ENCODE assay signal across 24 cellular contexts in genomic region chr13:91724591-91724990, GRCh38.
DNase-seq lines count a peak whose midpoint lies in the region; ATAC-seq, FAIRE-seq and TF ChIP-seq lines count a peak whose summit lies in the region.
"Had no signal": no experiment of that assay in that cellular context is flagged by ENCODE, and none has a peak within 500 bp of the region (broad histone marks: within the 10 kb centered on the region; RNA-seq: fewer than 3 reads in every experiment).

No MANE protein-coding gene starts in this region.

- in situ Hi-C loops in Caki2 (cut with HindIII; ENCODE audit: low pct_unique_long_range_greater_than_20kb, low sequenced_read_pairs): no loop called here
- in situ Hi-C loops in GM23248 (cut with MboI): no loop called here

- intact Hi-C loops in adrenal gland (cut with DNase I) (no loop called here), ovary (cut with DNase I) (no loop called here), natural killer cell (cut with micrococcal nuclease) (loop anchor here (10.0 kb wide), 1 partner anchor 410 kb away; no protein-coding TSS in a partner anchor), upper lobe of right lung (cut with DNase I) (no loop called here)

- no peak for FAIRE-seq in urothelium cell line (lab: Jason Lieb, UNC)
- FAIRE-seq: A204.1, G401.6, GM12891, GM19239 had no signal

- H4K20me1 ChIP-seq in GM23248 (ENCODE audit: insufficient read depth): no peaks in the 10 kb centered on the region
- H4K20me1 ChIP-seq: BLaER1 treated with 17β-estradiol and CSF1 and Interleukin-3, amounts not matched to agents 10 nM and 100 nM had no signal

- peak overlapping the region in 3 of 5 donors; percentile 17 to 31 (median 30) for H3K27ac ChIP-seq in adrenal gland
- no peak overlapping the region for H3K27ac ChIP-seq in ovary
- no peak overlapping the region for H3K27ac ChIP-seq in upper lobe of right lung
- no peak overlapping the region for H3K27ac ChIP-seq in GM23248
- H3K27ac ChIP-seq: BLaER1 treated with 17β-estradiol and CSF1 and Interleukin-3, amounts not matched to agents 10 nM and 100 nM; C4-2B had no signal

- peak overlapping the region in 1 of 4 donors; percentile 21 for H3K4me3 ChIP-seq in adrenal gland
- H3K4me3 ChIP-seq in ovary: no peak overlapping the region
- no peak overlapping the region for H3K4me3 ChIP-seq in upper lobe of right lung
- H3K4me3 ChIP-seq in GM23248: no peak overlapping the region
- H3K4me3 ChIP-seq: BLaER1 treated with 17β-estradiol and CSF1 and Interleukin-3, amounts not matched to agents 10 nM and 100 nM had no signal

- DNase-seq in Caki2 (ENCODE audit: low read depth) (peak; percentile 6), M059J (ENCODE audit: low read depth) (peak; percentile 2), adrenal gland (peak; percentile 28 to 70 (median 64)), ovary (peak in 3 of 5 donors; percentile 14 to 22 (median 20)), natural killer cell (no peak), urothelium cell line (ENCODE audit: low spot score) (no peak), upper lobe of right lung (no peak), GM23248 (no peak)
- DNase-seq: 8988T; ACHN; Caco-2; CD4-positive, alpha-beta T cell; CD8-positive, alpha-beta T cell; DMS 273 treated with DMSO at 0.1 percent for 48 hours; DMS153; DMS79 treated with DMSO at 0.1 percent for 48 hours; GF-D8 had no signal

- peaks cover 2 to 3% of the 10 kb centered on the region in 2 donors for H3K9me3 Mint-ChIP-seq in natural killer cell
- H3K9me3 Mint-ChIP-seq: CD4-positive, alpha-beta T cell; CD8-positive, alpha-beta T cell had no signal

- no peak overlapping the region for H2AFZ ChIP-seq in GM23248

- WGBS in adrenal gland, 4 donors: 34 to 39% (median 37%) methylated on average over 3 of the region's 3 CpGs
- WGBS in ovary, 3 donors: 7 to 37% (median 14%) methylated on average over 3 of the region's 3 CpGs
- 36 to 40% methylated on average over 3 of the region's 3 CpGs for WGBS in GM23248 (ENCODE audit: low coverage in 1 of 2, low lambda C conversion rate in 2 of 2, missing lambda C conversion rate in 2 of 2), 2 experiments

- H3K4me2 ChIP-seq in GM23248 (ENCODE audit: unreplicated experiment): no peak overlapping the region
- H3K4me2 ChIP-seq: BLaER1 treated with 17β-estradiol and CSF1 and Interleukin-3, amounts not matched to agents 10 nM and 100 nM had no signal

- no peaks in the 10 kb centered on the region for H3K4me1 Mint-ChIP-seq in natural killer cell
- H3K4me1 Mint-ChIP-seq: B cell had no signal

- no peaks in the 10 kb centered on the region for H3K9me2 ChIP-seq in GM23248 (ENCODE audit: insufficient read depth)

- no peak for TF ChIP-seq EP300 in ovary (IDR thresholded peaks at IDR 0.05)

- TF ChIP-seq CTCF in adrenal gland (IDR thresholded peaks at IDR 0.05): no peak
- no peak for TF ChIP-seq CTCF in ovary (IDR thresholded peaks at IDR 0.05)
- TF ChIP-seq CTCF in natural killer cell (IDR thresholded peaks at IDR 0.05): no peak
- no peak for TF ChIP-seq CTCF in upper lobe of right lung (IDR thresholded peaks at IDR 0.05)

- TF ChIP-seq POLR2A in adrenal gland (IDR thresholded peaks at IDR 0.05) (no peak), ovary (IDR thresholded peaks at IDR 0.05) (no peak)

- H3K9me3 ChIP-seq in adrenal gland (replicated peaks in 1 of 3): no peaks in the 10 kb centered on the region
- no peaks in the 10 kb centered on the region for H3K9me3 ChIP-seq in ovary
- no peaks in the 10 kb centered on the region for H3K9me3 ChIP-seq in upper lobe of right lung
- no peaks in the 10 kb centered on the region for H3K9me3 ChIP-seq in GM23248 (ENCODE audit: low read depth)
- H3K9me3 ChIP-seq: BLaER1 treated with 17β-estradiol and CSF1 and Interleukin-3, amounts not matched to agents 10 nM and 100 nM; Caco-2 had no signal

- H3K79me2 ChIP-seq in GM23248 (ENCODE audit: insufficient read depth): no peaks in the 10 kb centered on the region

- ATAC-seq in natural killer cell (no peak), upper lobe of right lung (no peak)
- ATAC-seq: CD8-positive, alpha-beta T cell had no signal

- no peaks in the 10 kb centered on the region for H3K27me3 Mint-ChIP-seq in natural killer cell (ENCODE audit: low read depth in 2 of 2)
- H3K27me3 Mint-ChIP-seq: B cell; CD4-positive, alpha-beta T cell had no signal

- H3K4me1 ChIP-seq in adrenal gland (replicated peaks in 1 of 2) (peaks cover 5 to 9% of the 10 kb centered on the region in 2 donors), ovary (ENCODE audit: insufficient read depth) (peaks cover 4% of the 10 kb centered on the region), upper lobe of right lung (no peaks in the 10 kb centered on the region), GM23248 (ENCODE audit: insufficient read depth) (no peaks in the 10 kb centered on the region)
- H3K4me1 ChIP-seq: BLaER1 treated with 17β-estradiol and CSF1 and Interleukin-3, amounts not matched to agents 10 nM and 100 nM had no signal

- no peak overlapping the region for H3K9ac ChIP-seq in GM23248
- H3K9ac ChIP-seq: BLaER1 treated with 17β-estradiol and CSF1 and Interleukin-3, amounts not matched to agents 10 nM and 100 nM had no signal

- H3K27ac Mint-ChIP-seq in natural killer cell: no peak overlapping the region
- H3K27ac Mint-ChIP-seq: B cell; CD4-positive, alpha-beta T cell; CD8-positive, alpha-beta T cell had no signal

- H3K4me3 Mint-ChIP-seq in natural killer cell: no peak overlapping the region
- H3K4me3 Mint-ChIP-seq: B cell; CD4-positive, alpha-beta T cell; CD8-positive, alpha-beta T cell had no signal

- H3K36me3 Mint-ChIP-seq in natural killer cell: no peaks in the 10 kb centered on the region
- H3K36me3 Mint-ChIP-seq: CD8-positive, alpha-beta T cell had no signal

- no peaks in the 10 kb centered on the region for H3K36me3 ChIP-seq in adrenal gland (replicated peaks in 1 of 2)
- no peaks in the 10 kb centered on the region for H3K36me3 ChIP-seq in ovary
- no peaks in the 10 kb centered on the region for H3K36me3 ChIP-seq in upper lobe of right lung
- no peaks in the 10 kb centered on the region for H3K36me3 ChIP-seq in GM23248 (ENCODE audit: low read depth)
- H3K36me3 ChIP-seq: BLaER1 treated with 17β-estradiol and CSF1 and Interleukin-3, amounts not matched to agents 10 nM and 100 nM had no signal

- H3K27me3 ChIP-seq in adrenal gland (no peaks in the 10 kb centered on the region), ovary (no peaks in the 10 kb centered on the region), upper lobe of right lung (no peaks in the 10 kb centered on the region), GM23248 (replicated peaks; ENCODE audit: insufficient read depth) (no peaks in the 10 kb centered on the region)
- H3K27me3 ChIP-seq: BLaER1 treated with 17β-estradiol and CSF1 and Interleukin-3, amounts not matched to agents 10 nM and 100 nM had no signal

- H3F3A ChIP-seq in GM23248 (ENCODE audit: insufficient read depth): no peaks in the 10 kb centered on the region

Comparison
In these comparisons a context has a peak if more than half of its experiments do, and no peak if none do; other contexts are left out.
1. DNase-seq: peak in Caki2 (single experiment), M059J (single experiment), adrenal gland (7 of 7) and ovary (3 of 5); none in natural killer cell (single experiment), urothelium cell line (single experiment), upper lobe of right lung (single experiment) and GM23248 (single experiment).
2. H3K27ac ChIP-seq: peak in adrenal gland (3 of 5); none in ovary (0 of 2), upper lobe of right lung (single experiment) and GM23248 (single experiment).